In the genomic region with DNA sequence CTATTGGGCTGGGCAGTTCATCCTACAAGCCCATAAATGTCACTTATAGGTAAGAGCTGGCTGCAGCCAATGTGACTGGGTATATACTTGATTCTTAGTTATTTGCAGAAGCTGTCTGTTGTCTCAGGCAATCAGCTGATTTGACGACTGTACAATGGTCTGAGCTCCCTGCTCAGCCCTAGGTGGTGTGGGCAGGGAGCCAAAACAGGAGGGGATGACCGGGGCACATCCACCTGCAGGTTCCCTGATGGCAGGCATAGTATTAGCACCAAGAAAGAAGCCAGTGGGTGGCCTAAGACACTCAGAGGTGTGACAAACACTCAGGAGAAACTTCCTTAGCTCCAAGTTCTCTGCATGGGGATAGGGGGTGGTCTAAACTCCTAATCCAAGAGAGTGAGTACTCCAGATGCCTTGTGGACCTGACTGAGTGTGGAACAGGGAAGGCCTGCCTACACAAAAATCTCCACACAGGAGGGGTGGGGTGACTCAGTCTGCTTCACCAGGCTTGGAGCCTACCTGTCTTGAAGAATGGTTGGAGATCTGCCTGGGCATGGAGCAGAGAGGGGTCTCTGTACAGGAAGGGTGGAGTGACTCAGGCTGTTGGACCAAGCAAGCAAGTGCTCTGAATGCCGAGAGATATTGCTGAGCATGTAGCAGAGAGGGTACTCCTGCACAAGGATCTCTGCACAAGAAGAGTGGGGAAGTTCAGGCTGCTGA, we compare ENCODE assay signal across 13 cellular contexts.
DNase-seq lines count a peak whose midpoint lies in the region; FAIRE-seq and TF ChIP-seq lines count a peak whose summit lies in the region.
"Had no signal": no experiment of that assay in that cellular context is flagged by ENCODE, and none has a peak within 500 bp of the region (broad histone marks: within the 10 kb centered on the region; RNA-seq: fewer than 3 reads in every experiment).

No MANE protein-coding gene starts in this region.

- no peaks in the 10 kb centered on the region for H3K36me3 ChIP-seq in kidney (ENCODE audit: control insufficient read depth in 1 of 2, insufficient read depth in 2 of 2, low read length in 2 of 2)
- H3K36me3 ChIP-seq: MG63 had no signal

- peaks cover 0 to 9% of the 10 kb centered on the region in 2 donors for H3K9me3 ChIP-seq in kidney (ENCODE audit: control insufficient read depth in 1 of 2, low read length in 2 of 2)

- no peak for FAIRE-seq in kidney (lab: Jason Lieb, UNC)

- no peaks in the 10 kb centered on the region for H3K4me1 ChIP-seq in kidney (ENCODE audit: control insufficient read depth in 1 of 2, insufficient read depth in 1 of 2, low read depth in 1 of 2, low read length in 2 of 2)

- H3K27ac ChIP-seq in kidney (ENCODE audit: low read depth in 2 of 2, low read length in 2 of 2): no peak overlapping the region
- H3K27ac ChIP-seq: KMS-11 had no signal

- intact Hi-C loops in kidney (cut with DNase I): no loop called here

- no peak overlapping the region for H3K9ac ChIP-seq in kidney (ENCODE audit: low read length in 2 of 2)
- H3K9ac ChIP-seq: KMS-11 had no signal

- H3K4me3 ChIP-seq in kidney (ENCODE audit: low read length in 2 of 2): no peak overlapping the region
- H3K4me3 ChIP-seq: MG63 had no signal

- TF ChIP-seq CTCF in kidney (IDR thresholded peaks at IDR 0.05; ENCODE audit: borderline replicate concordance, extremely low read depth, insufficient read depth): no peak

- DNase-seq in NCI-H510A treated with DMSO at 0.1 percent for 48 hours (lab: John Stamatoyannopoulos, UW): peak; percentile 3
- no peak for DNase-seq in NCI-H510A (lab: John Stamatoyannopoulos, UW)
- peak; percentile 90 for DNase-seq in NCI-H146 (lab: John Stamatoyannopoulos, UW)
- DNase-seq in SHP77 (lab: John Stamatoyannopoulos, UW): peak; percentile 65 to 68
- DNase-seq in kidney: peak; percentile 15
- no peak for DNase-seq in DMS79 treated with DMSO at 0.1 percent for 48 hours (lab: John Stamatoyannopoulos, UW)
- no peak for DNase-seq in DMS 273 (lab: John Stamatoyannopoulos, UW; ENCODE audit: unreplicated experiment)
- no peak for DNase-seq in epidermal melanocyte (ENCODE audit: insufficient read length, low spot score)
- DNase-seq: MG63, NCI-H1105 treated with DMSO at 0.1 percent for 48 hours, NCI-H524, T-helper 17 cell had no signal

Comparison
In these comparisons a context has a peak if more than half of its experiments do, and no peak if none do; other contexts are left out.
1. DNase-seq: peak in NCI-H510A treated with DMSO at 0.1 percent for 48 hours (single experiment), NCI-H146 (single experiment), SHP77 (2 of 2) and kidney (single experiment); none in NCI-H510A (single experiment), DMS79 treated with DMSO at 0.1 percent for 48 hours (single experiment), DMS 273 (single experiment) and epidermal melanocyte (single experiment).